18 cellular contexts compared by ENCODE assay signal in genomic region chr20:3080939-3081388, GRCh38. TPM values are rescaled to one million over a fixed set of nuclear protein-coding genes. Genes with fewer than 3 reads are reported as not detected.
DNase-seq lines count a peak whose midpoint lies in the region; ATAC-seq lines count a peak whose summit lies in the region.
"Had no signal": no experiment of that assay in that cellular context is flagged by ENCODE, and none has a peak within 500 bp of the region (broad histone marks: within the 10 kb centered on the region; RNA-seq: fewer than 3 reads in every experiment).

No MANE protein-coding gene starts in this region.

- DNase-seq in ACHN = peak; percentile 85
- peak; percentile 94 for DNase-seq in M059J (ENCODE audit: low read depth)
- peak; percentile 14 for DNase-seq in fibroblast of the conjunctiva (ENCODE audit: low read depth)
- no peak for DNase-seq in naive B cell
- DNase-seq in activated CD4-positive, alpha-beta T cell treated with anti-CD3 and anti-CD28 coated beads, Interleukin-2, amount 50 U/mL, for 1 hour = no peak
- DNase-seq: activated T-cell treated with anti-CD3 and anti-CD28 coated beads, Interleukin-2, amount 50 U/mL, for 48 hours; Karpas-422; NCI-H345; stimulated activated CD4-positive, alpha-beta T cell treated with anti-CD3 and anti-CD28 coated beads, Interleukin-1b, Interleukin-23, amount 100 ng/mL, for 48 hours; stomach; WERI-Rb-1 had no signal

- H3K36me3 Mint-ChIP-seq in naive B cell = no peaks in the 10 kb centered on the region
- H3K36me3 Mint-ChIP-seq: brain had no signal

- H3K4me1 Mint-ChIP-seq in naive B cell = peaks cover 17 to 27% (median 19%) of the 10 kb centered on the region in 3 donors
- H3K4me1 Mint-ChIP-seq: brain, neural crest cell had no signal

- H3K4me3 Mint-ChIP-seq in naive B cell = peak overlapping the region in 7 of 8 donors; percentile 18 to 75 (median 39)
- H3K4me3 Mint-ChIP-seq: neural crest cell had no signal

- H3K9me3 Mint-ChIP-seq in naive B cell = no peaks in the 10 kb centered on the region
- H3K9me3 Mint-ChIP-seq: neural crest cell had no signal

- peaks cover 54 to 88% (median 85%) of the 10 kb centered on the region in 3 donors for H3K27me3 Mint-ChIP-seq in naive B cell

- H3K27ac Mint-ChIP-seq in naive B cell = no peak overlapping the region

- in situ Hi-C loops in ACHN (cut with HindIII; ENCODE audit: low pct_ligation_motif_present, low pct_unique_long_range_greater_than_20kb, low sequenced_read_pairs) = no loop called here

- ATAC-seq in naive B cell (ENCODE audit: low read depth in 2 of 2) (no peak), HG03442 (IDR thresholded peaks at IDR 0.05; ENCODE audit: unreplicated experiment) (no peak), HG03095 (IDR thresholded peaks at IDR 0.05; ENCODE audit: unreplicated experiment) (no peak), GM19351 (IDR thresholded peaks at IDR 0.05; ENCODE audit: unreplicated experiment) (no peak)

RNA-seq across cellular contexts. Expression of gene AVP, which starts 3.6 kb away (rescaled TPM):
- total RNA-seq in M059J (2014; rRNA removed; shearing (Covaris generic)) = not detected in 2 replicates
- not detected for polyA plus RNA-seq in naive B cell (ENCODE audit: low read depth in 6 of 6)
- total RNA-seq: Daoy, neural crest cell, stomach had no signal
- polyA plus RNA-seq: AG04450, stomach had no signal

RNA-seq across cellular contexts. Expression of gene OXT, which starts 9.5 kb away (rescaled TPM):
- total RNA-seq in M059J (2014; rRNA removed; shearing (Covaris generic)) = not detected in 2 replicates
- polyA plus RNA-seq in naive B cell (ENCODE audit: low read depth in 6 of 6) = 1 to 10 TPM in 3 of 6 donors, under 1 TPM in 1, not detected in 2; 0.79 to 1.5 (median 1.2) TPM
- total RNA-seq: Daoy, neural crest cell, stomach had no signal
- polyA plus RNA-seq: AG04450 had no signal

RNA-seq across cellular contexts. Expression of gene MRPS26, which starts 35.1 kb away (rescaled TPM):
- 82.8 and 98.3 TPM in 2 replicates for total RNA-seq in M059J (2014; rRNA removed; shearing (Covaris generic))
- polyA plus RNA-seq in naive B cell (ENCODE audit: low read depth in 6 of 6) = 10 to 100 TPM; 64.0 to 94.6 (median 79.8) TPM

RNA-seq across cellular contexts. Expression of gene GNRH2, which starts 37.5 kb away (rescaled TPM):
- total RNA-seq in M059J (2014; rRNA removed; shearing (Covaris generic)) = not detected in 2 replicates
- polyA plus RNA-seq in naive B cell (ENCODE audit: low read depth in 6 of 6) = not detected
- total RNA-seq: Daoy had no signal
- polyA plus RNA-seq: AG04450 had no signal

Comparison
In these comparisons a context has a peak if more than half of its experiments do, and no peak if none do; other contexts are left out.
1. DNase-seq: peak in ACHN (single experiment), M059J (single experiment) and fibroblast of the conjunctiva (single experiment); none in naive B cell (single experiment) and activated CD4-positive, alpha-beta T cell treated with anti-CD3 and anti-CD28 coated beads, Interleukin-2, amount 50 U/mL, for 1 hour (single experiment).